ENCODE assay signal across 9 cellular contexts in genomic region chrX:70033348-70033747, GRCh38. TPM values are rescaled to one million over a fixed set of nuclear protein-coding genes. Genes with fewer than 3 reads are reported as not detected.
A peak's percentile ranks its signal among the peaks of the same experiment; 100 is the strongest.
DNase-seq lines count a peak whose midpoint lies in the region; ATAC-seq and TF ChIP-seq lines count a peak whose summit lies in the region.
"Had no signal": no experiment of that assay in that cellular context is flagged by ENCODE, and none has a peak within 500 bp of the region (broad histone marks: within the 10 kb centered on the region; RNA-seq: fewer than 3 reads in every experiment).

No MANE protein-coding gene starts in this region.

- no peaks in the 10 kb centered on the region for H4K20me1 ChIP-seq in mammary epithelial cell (ENCODE audit: insufficient read depth, low read length)

- H3K4me3 ChIP-seq in H7 (ENCODE audit: insufficient read depth, low read depth, low read length), result no peak overlapping the region
- H3K4me3 ChIP-seq in mammary epithelial cell (replicated peaks in 1 of 3; ENCODE audit: insufficient read depth in 1 of 3, low read depth in 2 of 3, low read length in 3 of 3), result no peak overlapping the region
- no peak overlapping the region for H3K4me3 ChIP-seq in mucosa of descending colon

- DNase-seq in activated T-cell treated with anti-CD3 and anti-CD28 coated beads for 1 hour (ENCODE audit: low read depth) (peak; percentile 1), H7 (peak; percentile 61), NCI-H748 treated with DMSO at 0.1 percent for 48 hours (lab: John Stamatoyannopoulos, UW) (peak; percentile 8), mammary epithelial cell (no peak), mucosa of descending colon (peak in 2 of 3 donors; percentile 16 to 24), SW480 (ENCODE audit: low spot score) (no peak)
- no peak for DNase-seq in activated T-cell treated with anti-CD3 and anti-CD28 coated beads, Interleukin-2, amount 50 U/mL, for 4 hours

- in situ Hi-C loops in mammary epithelial cell (cut with MboI; ENCODE audit: low sequenced_read_pairs in 2 of 2), result no loop called here

- 80% methylated on average over 2 of the region's 8 CpGs for WGBS in mammary epithelial cell (ENCODE audit: low coverage, missing lambda C conversion rate)

- no peak overlapping the region for H3K27ac ChIP-seq in mammary epithelial cell (ENCODE audit: insufficient read depth, low read depth, low read length)

- no peaks in the 10 kb centered on the region for H3K9me3 Mint-ChIP-seq in activated T-cell treated with anti-CD3 and anti-CD28 coated beads, Interleukin-2, amount 50 U/mL, for 4 hours
- H3K9me3 Mint-ChIP-seq: dendritic cell treated with granulocyte-macrophage colony-stimulating factor and Interleukin-4, amounts not matched to agents 40 ng/mL and 50 ng/mL, for 4 days had no signal

- no peak overlapping the region for H2AFZ ChIP-seq in mammary epithelial cell (ENCODE audit: low read depth, low read length)

- H3K27me3 ChIP-seq in H7 (ENCODE audit: control insufficient read depth, insufficient read depth, low read length) (no peaks in the 10 kb centered on the region), mammary epithelial cell (ENCODE audit: insufficient read depth, low read length) (no peaks in the 10 kb centered on the region)

- H3K9ac ChIP-seq in mammary epithelial cell (ENCODE audit: insufficient read depth, low read length), result no peak overlapping the region

- H3K4me1 ChIP-seq in mammary epithelial cell (ENCODE audit: insufficient read depth, low read length) (peaks cover 3% of the 10 kb centered on the region), mucosa of descending colon (ENCODE audit: low read depth) (no peaks in the 10 kb centered on the region)

- intact Hi-C loops in mammary epithelial cell (cut with micrococcal nuclease) (loop anchor here (5.0 kb wide), 2 partner anchors 64 to 416 kb away; partner anchors contain the start of gene EDA), mucosa of descending colon (cut with DNase I, micrococcal nuclease) (loop anchor here (5.0 to 10.0 kb wide), 2 partner anchors 499 to 501 kb away; no protein-coding TSS in a partner anchor)

- BruUV-seq in mammary epithelial cell (replicated peaks; lab: Mats Ljungman, UMichigan), result no TSS peak

- no peak overlapping the region for H3K4me2 ChIP-seq in mammary epithelial cell (ENCODE audit: insufficient read depth, low read depth, low read length)

- no peaks in the 10 kb centered on the region for H3K27me3 Mint-ChIP-seq in activated T-cell treated with anti-CD3 and anti-CD28 coated beads, Interleukin-2, amount 50 U/mL, for 4 hours (ENCODE audit: low read depth)

- TF ChIP-seq CTCF in mammary epithelial cell (conservative IDR thresholded peaks at IDR 0.05 in 1 of 2, IDR thresholded peaks at IDR 0.05 in 1 of 2; ENCODE audit: extremely low read depth in 1 of 2, insufficient read depth in 1 of 2, low read depth in 1 of 2, low read length in 2 of 2) (peak; percentile 62 to 69), mucosa of descending colon (IDR thresholded peaks at IDR 0.05) (no peak)

- ATAC-seq in activated T-cell treated with anti-CD3 and anti-CD28 coated beads, Interleukin-2, amount 50 U/mL, for 4 hours, result no peak
- peak; percentile 46 for ATAC-seq in mucosa of descending colon
- ATAC-seq in HG02763 (IDR thresholded peaks at IDR 0.05; ENCODE audit: unreplicated experiment), result no peak

- no peak overlapping the region for H3K4me3 Mint-ChIP-seq in activated T-cell treated with anti-CD3 and anti-CD28 coated beads, Interleukin-2, amount 50 U/mL, for 4 hours
- H3K4me3 Mint-ChIP-seq: dendritic cell treated with granulocyte-macrophage colony-stimulating factor and Interleukin-4, amounts not matched to agents 40 ng/mL and 50 ng/mL, for 4 days had no signal

- H3K9me3 ChIP-seq in mammary epithelial cell (replicated peaks; ENCODE audit: insufficient read depth, low read length) (no peaks in the 10 kb centered on the region), mucosa of descending colon (no peaks in the 10 kb centered on the region)

- H3K36me3 Mint-ChIP-seq in activated T-cell treated with anti-CD3 and anti-CD28 coated beads, Interleukin-2, amount 50 U/mL, for 4 hours (ENCODE audit: insufficient read depth), result no peaks in the 10 kb centered on the region

- no peaks in the 10 kb centered on the region for H3K79me2 ChIP-seq in mammary epithelial cell (ENCODE audit: insufficient read depth, low read length)

- CTCF ChIA-PET in mammary epithelial cell (lab: Charles Lee; ENCODE audit: low non-redundant PET), result interaction anchor here (0.6 kb wide), 1 partner anchor 495 kb away, joined by 3 read pairs; no protein-coding TSS in a partner anchor

- H3K36me3 ChIP-seq in H7 (replicated peaks; ENCODE audit: control insufficient read depth, insufficient read depth, low read length), result no peaks in the 10 kb centered on the region; the same call in 1 of the 2 replicates
- no peaks in the 10 kb centered on the region for H3K36me3 ChIP-seq in mammary epithelial cell (ENCODE audit: insufficient read depth, low read length)
- no peaks in the 10 kb centered on the region for H3K36me3 ChIP-seq in mucosa of descending colon (ENCODE audit: low read depth)

- dilution Hi-C loops in mammary epithelial cell (cut with HindIII; ENCODE audit: low sequenced_read_pairs), result loop anchor here (10.0 kb wide), 1 partner anchor 61 kb away; no protein-coding TSS in a partner anchor

- peaks cover 20% of the 10 kb centered on the region for H3K4me1 Mint-ChIP-seq in activated T-cell treated with anti-CD3 and anti-CD28 coated beads, Interleukin-2, amount 50 U/mL, for 4 hours (ENCODE audit: low read depth)

RNA-seq across cellular contexts. Expression of gene AWAT2, which starts 16.4 kb away (rescaled TPM):
- not detected for total RNA-seq in activated T-cell treated with anti-CD3 and anti-CD28 coated beads, Interleukin-2, amount 50 U/mL, for 4 hours
- total RNA-seq in H7 (2014; rRNA removed; shearing (Covaris generic)), result 0.26 TPM in 1 of 2 replicates, not detected in the other
- total RNA-seq in mammary epithelial cell (under 1 TPM in 1 of 2 donors, not detected in 1; 0.33 TPM), mucosa of descending colon (not detected)
- not detected for polyA plus RNA-seq in mammary epithelial cell
- polyA minus RNA-seq in mammary epithelial cell, result not detected

RNA-seq across cellular contexts. Expression of gene OTUD6A, which starts 28.9 kb away (rescaled TPM):
- not detected for total RNA-seq in activated T-cell treated with anti-CD3 and anti-CD28 coated beads, Interleukin-2, amount 50 U/mL, for 4 hours
- total RNA-seq in H7 (2014; rRNA removed; shearing (Covaris generic)), result not detected in 2 replicates
- total RNA-seq in mammary epithelial cell (not detected), mucosa of descending colon (not detected)
- not detected for polyA plus RNA-seq in mammary epithelial cell
- polyA minus RNA-seq in mammary epithelial cell, result not detected

Comparison
In these comparisons a context has a peak if more than half of its experiments do, and no peak if none do; other contexts are left out.
1. DNase-seq: peak in activated T-cell treated with anti-CD3 and anti-CD28 coated beads for 1 hour (single experiment), H7 (single experiment), NCI-H748 treated with DMSO at 0.1 percent for 48 hours (single experiment) and mucosa of descending colon (2 of 3); none in activated T-cell treated with anti-CD3 and anti-CD28 coated beads, Interleukin-2, amount 50 U/mL, for 4 hours (single experiment), mammary epithelial cell (single experiment) and SW480 (single experiment).